ENCODE assay signal across 10 cellular contexts in genomic region chrX:88135735-88136134, GRCh38.
A peak's percentile ranks its signal among the peaks of the same experiment; 100 is the strongest.
DNase-seq lines count a peak whose midpoint lies in the region; ATAC-seq and TF ChIP-seq lines count a peak whose summit lies in the region.
"Had no signal": no experiment of that assay in that cellular context is flagged by ENCODE, and none has a peak within 500 bp of the region (broad histone marks: within the 10 kb centered on the region; RNA-seq: fewer than 3 reads in every experiment).

No MANE protein-coding gene starts in this region.

- H3K27ac ChIP-seq in RWPE1 (no peak overlapping the region), liver (ENCODE audit: low read depth in 1 of 2, low read length in 2 of 2) (no peak overlapping the region), substantia nigra (ENCODE audit: low read depth, low read length, poor library complexity, severe bottlenecking) (no peak overlapping the region)
- H3K27ac ChIP-seq: esophagus muscularis mucosa had no signal

- no peaks in the 10 kb centered on the region for H3K36me3 ChIP-seq in liver (ENCODE audit: control insufficient read depth in 4 of 4, insufficient read depth in 3 of 4, low read depth in 1 of 4, low read length in 3 of 4)
- H3K36me3 ChIP-seq: esophagus muscularis mucosa had no signal

- no peaks in the 10 kb centered on the region for H3K9me3 ChIP-seq in liver (ENCODE audit: control insufficient read depth in 4 of 4, low read length in 3 of 4)
- no peaks in the 10 kb centered on the region for H3K9me3 ChIP-seq in T-helper 17 cell (ENCODE audit: control insufficient read depth, low read length, poor library complexity, severe bottlenecking)
- H3K9me3 ChIP-seq: esophagus muscularis mucosa had no signal

- TF ChIP-seq CTCF in RWPE1 (conservative IDR thresholded peaks at IDR 0.05; ENCODE audit: low read depth) (0 out of 2 replicates have a peak, but pooled peaks have one; percentile 12), liver (IDR thresholded peaks at IDR 0.05; ENCODE audit: low read depth, low read length, missing input control) (no peak)

- H3K4me3 ChIP-seq in liver (ENCODE audit: low read depth in 1 of 3, low read length in 3 of 3) = no peak overlapping the region
- H3K4me3 ChIP-seq: esophagus muscularis mucosa had no signal

- CTCF ChIA-PET in RWPE1 (lab: Yijun Ruan, JAX) = no interaction called here

- H3K36me3 Mint-ChIP-seq in T-helper 17 cell (ENCODE audit: low read depth) = no peaks in the 10 kb centered on the region
- H3K36me3 Mint-ChIP-seq: naive B cell had no signal

- POLR2A ChIA-PET in RWPE1 (lab: Yijun Ruan, JAX; ENCODE audit: low non-redundant PET) = no interaction called here

- peaks cover 0 to 3% (median 0%) of the 10 kb centered on the region in 4 donors for H3K27me3 ChIP-seq in liver (ENCODE audit: control insufficient read depth in 4 of 4, insufficient read depth in 4 of 4, low read length in 3 of 4)
- H3K27me3 ChIP-seq: esophagus muscularis mucosa had no signal

- in situ Hi-C loops in Caki2 (cut with HindIII; ENCODE audit: low pct_unique_long_range_greater_than_20kb, low sequenced_read_pairs) = no loop called here

- ATAC-seq in T-helper 17 cell = no peak

- no peak overlapping the region for H3K9ac ChIP-seq in liver (ENCODE audit: low read depth in 1 of 2, low read length in 2 of 2)

- H3K4me1 ChIP-seq in liver (ENCODE audit: control insufficient read depth in 4 of 4, insufficient read depth in 4 of 4, low read length in 3 of 4) = no peaks in the 10 kb centered on the region
- H3K4me1 ChIP-seq: esophagus muscularis mucosa had no signal

- peak; percentile 27 to 67 for TF ChIP-seq RAD21 in liver (IDR thresholded peaks at IDR 0.05)

- DNase-seq in Caki2 (ENCODE audit: low read depth) = peak; percentile 1
- DNase-seq in HT-29 (ENCODE audit: low spot score) = peak; percentile 51
- peak; percentile 1 for DNase-seq in RWPE1 (ENCODE audit: low spot score)
- DNase-seq in T-helper 17 cell = no peak
- DNase-seq in substantia nigra (lab: John Stamatoyannopoulos, UW) = no peak
- no peak for DNase-seq in activated CD4-positive, alpha-beta T cell treated with anti-CD3 and anti-CD28 coated beads for 4 hours
- no peak for DNase-seq in NCI-H1048 (lab: John Stamatoyannopoulos, UW)
- DNase-seq: naive B cell had no signal

- no peaks in the 10 kb centered on the region for H3K4me1 Mint-ChIP-seq in T-helper 17 cell
- H3K4me1 Mint-ChIP-seq: naive B cell had no signal

- no peak overlapping the region for H3K27ac Mint-ChIP-seq in T-helper 17 cell
- H3K27ac Mint-ChIP-seq: naive B cell had no signal

- H3K4me3 Mint-ChIP-seq in T-helper 17 cell = no peak overlapping the region
- H3K4me3 Mint-ChIP-seq: naive B cell had no signal

- H3K27me3 Mint-ChIP-seq in T-helper 17 cell = no peaks in the 10 kb centered on the region
- H3K27me3 Mint-ChIP-seq: naive B cell had no signal

- 26% methylated on average over 3 of the region's 3 CpGs for WGBS in liver

TF ChIP-seq in liver, 16 proteins besides CTCF, POLR2A, EP300 and RAD21:
- TF ChIP-seq, protein P1, sequence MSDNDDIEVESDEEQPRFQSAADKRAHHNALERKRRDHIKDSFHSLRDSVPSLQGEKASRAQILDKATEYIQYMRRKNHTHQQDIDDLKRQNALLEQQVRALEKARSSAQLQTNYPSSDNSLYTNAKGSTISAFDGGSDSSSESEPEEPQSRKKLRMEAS (IDR thresholded peaks at IDR 0.05) = no peak
- TF ChIP-seq FOXA1 (IDR thresholded peaks at IDR 0.05) (no peak), REST (IDR thresholded peaks at IDR 0.05) (no peak), TAF1 (conservative IDR thresholded peaks at IDR 0.05) (no peak), HNF4A (conservative IDR thresholded peaks at IDR 0.05) (no peak), NR2F2 (IDR thresholded peaks at IDR 0.05) (no peak), FOXA2 (IDR thresholded peaks at IDR 0.05) (no peak), SP1 (IDR thresholded peaks at IDR 0.05) (no peak), YY1 (IDR thresholded peaks at IDR 0.05) (no peak), HNF4G (IDR thresholded peaks at IDR 0.05) (no peak), RXRA (IDR thresholded peaks at IDR 0.05) (no peak), EGR1 (IDR thresholded peaks at IDR 0.05; ENCODE audit: low read depth in 2 of 2) (no peak), GABPA (IDR thresholded peaks at IDR 0.05 in 1 of 2, conservative IDR thresholded peaks at IDR 0.05 in 1 of 2) (no peak), ATF3 (IDR thresholded peaks at IDR 0.05) (no peak), JUND (IDR thresholded peaks at IDR 0.05) (no peak)
- TF ChIP-seq, protein P2, sequence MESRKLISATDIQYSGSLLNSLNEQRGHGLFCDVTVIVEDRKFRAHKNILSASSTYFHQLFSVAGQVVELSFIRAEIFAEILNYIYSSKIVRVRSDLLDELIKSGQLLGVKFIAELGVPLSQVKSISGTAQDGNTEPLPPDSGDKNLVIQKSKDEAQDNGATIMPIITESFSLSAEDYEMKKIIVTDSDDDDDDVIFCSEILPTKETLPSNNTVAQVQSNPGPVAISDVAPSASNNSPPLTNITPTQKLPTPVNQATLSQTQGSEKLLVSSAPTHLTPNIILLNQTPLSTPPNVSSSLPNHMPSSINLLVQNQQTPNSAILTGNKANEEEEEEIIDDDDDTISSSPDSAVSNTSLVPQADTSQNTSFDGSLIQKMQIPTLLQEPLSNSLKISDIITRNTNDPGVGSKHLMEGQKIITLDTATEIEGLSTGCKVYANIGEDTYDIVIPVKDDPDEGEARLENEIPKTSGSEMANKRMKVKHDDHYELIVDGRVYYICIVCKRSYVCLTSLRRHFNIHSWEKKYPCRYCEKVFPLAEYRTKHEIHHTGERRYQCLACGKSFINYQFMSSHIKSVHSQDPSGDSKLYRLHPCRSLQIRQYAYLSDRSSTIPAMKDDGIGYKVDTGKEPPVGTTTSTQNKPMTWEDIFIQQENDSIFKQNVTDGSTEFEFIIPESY (IDR thresholded peaks at IDR 0.05) = no peak

Comparison
In these comparisons a context has a peak if more than half of its experiments do, and no peak if none do; other contexts are left out.
1. DNase-seq: peak in Caki2 (single experiment), HT-29 (single experiment) and RWPE1 (single experiment); none in T-helper 17 cell (0 of 3), substantia nigra (0 of 49), activated CD4-positive, alpha-beta T cell treated with anti-CD3 and anti-CD28 coated beads for 4 hours (0 of 2) and NCI-H1048 (single experiment).